1 cellular context compared by ENCODE assay signal in the genomic region with DNA sequence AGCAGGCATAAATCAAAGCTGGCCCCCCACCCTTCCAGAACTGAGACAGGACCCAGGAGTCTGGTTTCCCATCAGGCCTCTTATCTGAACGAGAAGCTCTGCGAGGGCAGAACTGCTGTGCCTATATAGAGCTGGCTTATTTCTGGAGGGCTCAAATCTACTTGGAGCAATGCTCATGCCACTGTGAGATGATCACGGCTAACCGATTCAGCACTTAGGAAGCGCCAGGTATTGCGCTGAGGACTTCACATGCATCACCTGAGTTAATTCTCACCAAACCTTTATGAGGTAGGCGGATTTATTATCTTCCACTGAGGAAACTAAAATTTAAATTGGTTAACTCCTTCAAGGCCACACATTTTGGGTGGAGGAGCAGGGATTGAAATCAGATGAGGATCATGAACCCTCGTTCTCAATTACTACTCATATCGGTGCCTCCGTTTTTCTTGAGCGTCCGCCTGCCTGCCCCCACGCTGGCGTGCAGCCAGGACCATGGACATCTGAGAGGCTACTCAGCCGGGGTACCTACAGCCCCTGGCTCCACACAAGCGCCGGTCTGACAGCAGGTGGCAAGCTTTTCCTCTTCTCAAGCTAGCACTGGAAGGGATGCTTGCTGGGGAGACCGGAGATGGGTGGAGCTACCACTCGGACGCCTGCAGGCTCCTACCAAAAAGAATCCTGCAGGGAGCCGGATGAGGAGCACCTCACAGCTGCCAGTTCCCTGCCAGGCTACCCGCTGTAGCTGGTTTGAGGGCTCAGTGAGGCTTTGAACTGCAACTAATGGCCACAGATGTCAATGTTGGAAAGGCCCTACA.
A peak's percentile ranks its signal among the peaks of the same experiment; 100 is the strongest.
TF ChIP-seq lines count a peak whose summit lies in the region.

No MANE protein-coding gene starts in this region.

TF ChIP-seq in HepG2, 621 proteins besides CTCF, POLR2A, EP300 and RAD21 (continued from another document and continues in another):
- TF ChIP-seq, protein P1, sequence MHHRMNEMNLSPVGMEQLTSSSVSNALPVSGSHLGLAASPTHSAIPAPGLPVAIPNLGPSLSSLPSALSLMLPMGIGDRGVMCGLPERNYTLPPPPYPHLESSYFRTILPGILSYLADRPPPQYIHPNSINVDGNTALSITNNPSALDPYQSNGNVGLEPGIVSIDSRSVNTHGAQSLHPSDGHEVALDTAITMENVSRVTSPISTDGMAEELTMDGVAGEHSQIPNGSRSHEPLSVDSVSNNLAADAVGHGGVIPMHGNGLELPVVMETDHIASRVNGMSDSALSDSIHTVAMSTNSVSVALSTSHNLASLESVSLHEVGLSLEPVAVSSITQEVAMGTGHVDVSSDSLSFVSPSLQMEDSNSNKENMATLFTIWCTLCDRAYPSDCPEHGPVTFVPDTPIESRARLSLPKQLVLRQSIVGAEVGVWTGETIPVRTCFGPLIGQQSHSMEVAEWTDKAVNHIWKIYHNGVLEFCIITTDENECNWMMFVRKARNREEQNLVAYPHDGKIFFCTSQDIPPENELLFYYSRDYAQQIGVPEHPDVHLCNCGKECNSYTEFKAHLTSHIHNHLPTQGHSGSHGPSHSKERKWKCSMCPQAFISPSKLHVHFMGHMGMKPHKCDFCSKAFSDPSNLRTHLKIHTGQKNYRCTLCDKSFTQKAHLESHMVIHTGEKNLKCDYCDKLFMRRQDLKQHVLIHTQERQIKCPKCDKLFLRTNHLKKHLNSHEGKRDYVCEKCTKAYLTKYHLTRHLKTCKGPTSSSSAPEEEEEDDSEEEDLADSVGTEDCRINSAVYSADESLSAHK (CRISPR knock-in tag; IDR thresholded peaks at IDR 0.05; ENCODE audit: borderline replicate concordance), result no peak
- TF ChIP-seq ZNF17 (CRISPR knock-in tag; IDR thresholded peaks at IDR 0.05) (no peak), ZNF468 (CRISPR knock-in tag; IDR thresholded peaks at IDR 0.05) (no peak), TAF1 (CRISPR knock-in tag; IDR thresholded peaks at IDR 0.05) (no peak), NFKB2 (CRISPR knock-in tag; IDR thresholded peaks at IDR 0.05; ENCODE audit: borderline replicate concordance) (peak; percentile 50; the same call in 1 of the 2 replicates), ZNF562 (CRISPR knock-in tag; IDR thresholded peaks at IDR 0.05; ENCODE audit: borderline replicate concordance) (no peak), ZNF3 (CRISPR knock-in tag; IDR thresholded peaks at IDR 0.05) (no peak; the same call in 1 of the 2 replicates), ZKSCAN8 (CRISPR knock-in tag; IDR thresholded peaks at IDR 0.05; ENCODE audit: borderline replicate concordance) (no peak), ARNTL (CRISPR knock-in tag; IDR thresholded peaks at IDR 0.05) (peak; percentile 75), ARNT (IDR thresholded peaks at IDR 0.05) (no peak), ZNF781 (CRISPR knock-in tag; IDR thresholded peaks at IDR 0.05; ENCODE audit: borderline replicate concordance, not compliant biosample characterization) (peak; percentile 77), ZNF337 (CRISPR knock-in tag; IDR thresholded peaks at IDR 0.05; ENCODE audit: borderline replicate concordance, low read depth) (no peak), ZBTB38 (CRISPR knock-in tag; IDR thresholded peaks at IDR 0.05) (peak; percentile 30; the same call in 1 of the 2 replicates), HOXA5 (CRISPR knock-in tag; IDR thresholded peaks at IDR 0.05) (0 out of 2 replicates have a peak, but pooled peaks have one; percentile 15), ZNF678 (CRISPR knock-in tag; IDR thresholded peaks at IDR 0.05) (no peak), HHEX (CRISPR knock-in tag; IDR thresholded peaks at IDR 0.05) (no peak), GATA4 (IDR thresholded peaks at IDR 0.05; ENCODE audit: borderline replicate concordance, low read depth) (no peak), RBAK (CRISPR knock-in tag; IDR thresholded peaks at IDR 0.05) (no peak), PAX8 (CRISPR knock-in tag; IDR thresholded peaks at IDR 0.05; ENCODE audit: borderline replicate concordance) (no peak; the same call in none of the 2 replicates), HNRNPUL1 (IDR thresholded peaks at IDR 0.05; ENCODE audit: low read depth, low read length) (no peak), CHD4 (IDR thresholded peaks at IDR 0.05; ENCODE audit: borderline replicate concordance, low read length) (no peak), KLF13 (CRISPR knock-in tag; IDR thresholded peaks at IDR 0.05) (no peak), FOXK2 (IDR thresholded peaks at IDR 0.05) (no peak), ZFP1 (CRISPR knock-in tag; IDR thresholded peaks at IDR 0.05) (no peak), MTF1 (CRISPR knock-in tag; IDR thresholded peaks at IDR 0.05) (no peak), ZNF124 (CRISPR knock-in tag; IDR thresholded peaks at IDR 0.05) (peak; percentile 46; the same call in 1 of the 2 replicates), KLF11 (CRISPR knock-in tag; IDR thresholded peaks at IDR 0.05) (no peak; the same call in 1 of the 2 replicates), MTF2 (CRISPR knock-in tag; IDR thresholded peaks at IDR 0.05; ENCODE audit: borderline replicate concordance) (no peak), HNF4A (CRISPR knock-in tag; IDR thresholded peaks at IDR 0.05) (no peak; the same call in 1 of the 2 replicates), ZSCAN25 (CRISPR knock-in tag; IDR thresholded peaks at IDR 0.05) (peak; percentile 60; the same call in 1 of the 2 replicates), SP140L (CRISPR knock-in tag; IDR thresholded peaks at IDR 0.05; ENCODE audit: borderline replicate concordance) (no peak; the same call in 1 of the 2 replicates), KDM5A (IDR thresholded peaks at IDR 0.05; ENCODE audit: borderline replicate concordance, low read length) (0 out of 2 replicates have a peak, but pooled peaks have one; percentile 45), TEAD2 (CRISPR knock-in tag; IDR thresholded peaks at IDR 0.05) (no peak), FOSL1 (CRISPR knock-in tag; IDR thresholded peaks at IDR 0.05; ENCODE audit: borderline replicate concordance) (no peak), ZNF530 (CRISPR knock-in tag; IDR thresholded peaks at IDR 0.05; ENCODE audit: low read depth) (0 out of 2 replicates have a peak, but pooled peaks have one; percentile 5), CC2D1A (CRISPR knock-in tag; IDR thresholded peaks at IDR 0.05) (no peak), KDM5B (CRISPR knock-in tag; IDR thresholded peaks at IDR 0.05; ENCODE audit: borderline replicate concordance) (no peak)
- TF ChIP-seq, protein P2, sequence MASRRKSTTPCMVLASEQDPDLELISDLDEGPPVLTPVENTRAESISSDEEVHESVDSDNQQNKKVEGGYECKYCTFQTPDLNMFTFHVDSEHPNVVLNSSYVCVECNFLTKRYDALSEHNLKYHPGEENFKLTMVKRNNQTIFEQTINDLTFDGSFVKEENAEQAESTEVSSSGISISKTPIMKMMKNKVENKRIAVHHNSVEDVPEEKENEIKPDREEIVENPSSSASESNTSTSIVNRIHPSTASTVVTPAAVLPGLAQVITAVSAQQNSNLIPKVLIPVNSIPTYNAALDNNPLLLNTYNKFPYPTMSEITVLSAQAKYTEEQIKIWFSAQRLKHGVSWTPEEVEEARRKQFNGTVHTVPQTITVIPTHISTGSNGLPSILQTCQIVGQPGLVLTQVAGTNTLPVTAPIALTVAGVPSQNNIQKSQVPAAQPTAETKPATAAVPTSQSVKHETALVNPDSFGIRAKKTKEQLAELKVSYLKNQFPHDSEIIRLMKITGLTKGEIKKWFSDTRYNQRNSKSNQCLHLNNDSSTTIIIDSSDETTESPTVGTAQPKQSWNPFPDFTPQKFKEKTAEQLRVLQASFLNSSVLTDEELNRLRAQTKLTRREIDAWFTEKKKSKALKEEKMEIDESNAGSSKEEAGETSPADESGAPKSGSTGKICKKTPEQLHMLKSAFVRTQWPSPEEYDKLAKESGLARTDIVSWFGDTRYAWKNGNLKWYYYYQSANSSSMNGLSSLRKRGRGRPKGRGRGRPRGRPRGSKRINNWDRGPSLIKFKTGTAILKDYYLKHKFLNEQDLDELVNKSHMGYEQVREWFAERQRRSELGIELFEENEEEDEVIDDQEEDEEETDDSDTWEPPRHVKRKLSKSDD (CRISPR knock-in tag; IDR thresholded peaks at IDR 0.05; ENCODE audit: low read depth), result no peak; the same call in none of the 2 replicates
- TF ChIP-seq, protein P3, sequence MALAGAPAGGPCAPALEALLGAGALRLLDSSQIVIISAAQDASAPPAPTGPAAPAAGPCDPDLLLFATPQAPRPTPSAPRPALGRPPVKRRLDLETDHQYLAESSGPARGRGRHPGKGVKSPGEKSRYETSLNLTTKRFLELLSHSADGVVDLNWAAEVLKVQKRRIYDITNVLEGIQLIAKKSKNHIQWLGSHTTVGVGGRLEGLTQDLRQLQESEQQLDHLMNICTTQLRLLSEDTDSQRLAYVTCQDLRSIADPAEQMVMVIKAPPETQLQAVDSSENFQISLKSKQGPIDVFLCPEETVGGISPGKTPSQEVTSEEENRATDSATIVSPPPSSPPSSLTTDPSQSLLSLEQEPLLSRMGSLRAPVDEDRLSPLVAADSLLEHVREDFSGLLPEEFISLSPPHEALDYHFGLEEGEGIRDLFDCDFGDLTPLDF (CRISPR knock-in tag; IDR thresholded peaks at IDR 0.05), result no peak
- TF ChIP-seq, protein P4, sequence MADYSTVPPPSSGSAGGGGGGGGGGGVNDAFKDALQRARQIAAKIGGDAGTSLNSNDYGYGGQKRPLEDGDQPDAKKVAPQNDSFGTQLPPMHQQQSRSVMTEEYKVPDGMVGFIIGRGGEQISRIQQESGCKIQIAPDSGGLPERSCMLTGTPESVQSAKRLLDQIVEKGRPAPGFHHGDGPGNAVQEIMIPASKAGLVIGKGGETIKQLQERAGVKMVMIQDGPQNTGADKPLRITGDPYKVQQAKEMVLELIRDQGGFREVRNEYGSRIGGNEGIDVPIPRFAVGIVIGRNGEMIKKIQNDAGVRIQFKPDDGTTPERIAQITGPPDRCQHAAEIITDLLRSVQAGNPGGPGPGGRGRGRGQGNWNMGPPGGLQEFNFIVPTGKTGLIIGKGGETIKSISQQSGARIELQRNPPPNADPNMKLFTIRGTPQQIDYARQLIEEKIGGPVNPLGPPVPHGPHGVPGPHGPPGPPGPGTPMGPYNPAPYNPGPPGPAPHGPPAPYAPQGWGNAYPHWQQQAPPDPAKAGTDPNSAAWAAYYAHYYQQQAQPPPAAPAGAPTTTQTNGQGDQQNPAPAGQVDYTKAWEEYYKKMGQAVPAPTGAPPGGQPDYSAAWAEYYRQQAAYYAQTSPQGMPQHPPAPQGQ (CRISPR knock-in tag; IDR thresholded peaks at IDR 0.05; ENCODE audit: borderline replicate concordance), result no peak
- TF ChIP-seq, protein P5, sequence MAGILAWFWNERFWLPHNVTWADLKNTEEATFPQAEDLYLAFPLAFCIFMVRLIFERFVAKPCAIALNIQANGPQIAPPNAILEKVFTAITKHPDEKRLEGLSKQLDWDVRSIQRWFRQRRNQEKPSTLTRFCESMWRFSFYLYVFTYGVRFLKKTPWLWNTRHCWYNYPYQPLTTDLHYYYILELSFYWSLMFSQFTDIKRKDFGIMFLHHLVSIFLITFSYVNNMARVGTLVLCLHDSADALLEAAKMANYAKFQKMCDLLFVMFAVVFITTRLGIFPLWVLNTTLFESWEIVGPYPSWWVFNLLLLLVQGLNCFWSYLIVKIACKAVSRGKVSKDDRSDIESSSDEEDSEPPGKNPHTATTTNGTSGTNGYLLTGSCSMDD (CRISPR knock-in tag; IDR thresholded peaks at IDR 0.05), result no peak
- TF ChIP-seq, protein P6, sequence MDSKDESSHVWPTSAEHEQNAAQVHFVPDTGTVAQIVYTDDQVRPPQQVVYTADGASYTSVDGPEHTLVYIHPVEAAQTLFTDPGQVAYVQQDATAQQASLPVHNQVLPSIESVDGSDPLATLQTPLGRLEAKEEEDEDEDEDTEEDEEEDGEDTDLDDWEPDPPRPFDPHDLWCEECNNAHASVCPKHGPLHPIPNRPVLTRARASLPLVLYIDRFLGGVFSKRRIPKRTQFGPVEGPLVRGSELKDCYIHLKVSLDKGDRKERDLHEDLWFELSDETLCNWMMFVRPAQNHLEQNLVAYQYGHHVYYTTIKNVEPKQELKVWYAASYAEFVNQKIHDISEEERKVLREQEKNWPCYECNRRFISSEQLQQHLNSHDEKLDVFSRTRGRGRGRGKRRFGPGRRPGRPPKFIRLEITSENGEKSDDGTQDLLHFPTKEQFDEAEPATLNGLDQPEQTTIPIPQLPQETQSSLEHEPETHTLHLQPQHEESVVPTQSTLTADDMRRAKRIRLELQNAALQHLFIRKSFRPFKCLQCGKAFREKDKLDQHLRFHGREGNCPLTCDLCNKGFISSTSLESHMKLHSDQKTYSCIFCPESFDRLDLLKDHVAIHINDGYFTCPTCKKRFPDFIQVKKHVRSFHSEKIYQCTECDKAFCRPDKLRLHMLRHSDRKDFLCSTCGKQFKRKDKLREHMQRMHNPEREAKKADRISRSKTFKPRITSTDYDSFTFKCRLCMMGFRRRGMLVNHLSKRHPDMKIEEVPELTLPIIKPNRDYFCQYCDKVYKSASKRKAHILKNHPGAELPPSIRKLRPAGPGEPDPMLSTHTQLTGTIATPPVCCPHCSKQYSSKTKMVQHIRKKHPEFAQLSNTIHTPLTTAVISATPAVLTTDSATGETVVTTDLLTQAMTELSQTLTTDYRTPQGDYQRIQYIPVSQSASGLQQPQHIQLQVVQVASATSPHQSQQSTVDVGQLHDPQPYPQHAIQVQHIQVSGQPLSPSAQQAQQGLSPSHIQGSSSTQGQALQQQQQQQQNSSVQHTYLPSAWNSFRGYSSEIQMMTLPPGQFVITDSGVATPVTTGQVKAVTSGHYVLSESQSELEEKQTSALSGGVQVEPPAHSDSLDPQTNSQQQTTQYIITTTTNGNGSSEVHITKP (CRISPR knock-in tag; IDR thresholded peaks at IDR 0.05; ENCODE audit: low read depth), result peak; percentile 87
- TF ChIP-seq, protein P7, sequence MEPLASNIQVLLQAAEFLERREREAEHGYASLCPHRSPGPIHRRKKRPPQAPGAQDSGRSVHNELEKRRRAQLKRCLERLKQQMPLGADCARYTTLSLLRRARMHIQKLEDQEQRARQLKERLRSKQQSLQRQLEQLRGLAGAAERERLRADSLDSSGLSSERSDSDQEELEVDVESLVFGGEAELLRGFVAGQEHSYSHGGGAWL (CRISPR knock-in tag; IDR thresholded peaks at IDR 0.05), result peak; percentile 10; the same call in 1 of the 2 replicates
- TF ChIP-seq, protein P8, sequence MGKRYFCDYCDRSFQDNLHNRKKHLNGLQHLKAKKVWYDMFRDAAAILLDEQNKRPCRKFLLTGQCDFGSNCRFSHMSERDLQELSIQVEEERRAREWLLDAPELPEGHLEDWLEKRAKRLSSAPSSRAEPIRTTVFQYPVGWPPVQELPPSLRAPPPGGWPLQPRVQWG (CRISPR knock-in tag; IDR thresholded peaks at IDR 0.05; ENCODE audit: borderline replicate concordance, low read depth), result no peak
- TF ChIP-seq, protein P9, sequence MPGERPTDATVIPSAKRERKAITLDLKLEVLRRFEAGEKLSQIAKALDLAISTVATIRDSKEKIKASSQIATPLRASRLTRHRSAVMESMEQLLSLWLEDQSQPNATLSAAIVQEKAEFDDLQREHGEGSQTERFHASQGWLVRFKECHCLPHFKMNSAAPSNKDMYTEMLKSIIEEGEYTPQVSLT (CRISPR knock-in tag; IDR thresholded peaks at IDR 0.05; ENCODE audit: borderline replicate concordance, low read depth), result no peak
- TF ChIP-seq, protein P10, sequence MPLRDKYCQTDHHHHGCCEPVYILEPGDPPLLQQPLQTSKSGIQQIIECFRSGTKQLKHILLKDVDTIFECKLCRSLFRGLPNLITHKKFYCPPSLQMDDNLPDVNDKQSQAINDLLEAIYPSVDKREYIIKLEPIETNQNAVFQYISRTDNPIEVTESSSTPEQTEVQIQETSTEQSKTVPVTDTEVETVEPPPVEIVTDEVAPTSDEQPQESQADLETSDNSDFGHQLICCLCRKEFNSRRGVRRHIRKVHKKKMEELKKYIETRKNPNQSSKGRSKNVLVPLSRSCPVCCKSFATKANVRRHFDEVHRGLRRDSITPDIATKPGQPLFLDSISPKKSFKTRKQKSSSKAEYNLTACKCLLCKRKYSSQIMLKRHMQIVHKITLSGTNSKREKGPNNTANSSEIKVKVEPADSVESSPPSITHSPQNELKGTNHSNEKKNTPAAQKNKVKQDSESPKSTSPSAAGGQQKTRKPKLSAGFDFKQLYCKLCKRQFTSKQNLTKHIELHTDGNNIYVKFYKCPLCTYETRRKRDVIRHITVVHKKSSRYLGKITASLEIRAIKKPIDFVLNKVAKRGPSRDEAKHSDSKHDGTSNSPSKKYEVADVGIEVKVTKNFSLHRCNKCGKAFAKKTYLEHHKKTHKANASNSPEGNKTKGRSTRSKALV (CRISPR knock-in tag; IDR thresholded peaks at IDR 0.05), result no peak
